1 cellular context compared by ENCODE assay signal in genomic region chr9:98977813-98978212, GRCh38.
TF ChIP-seq lines count a peak whose summit lies in the region.

No MANE protein-coding gene starts in this region.

TF ChIP-seq in H1, 55 proteins besides CTCF, POLR2A, EP300 and RAD21:
- TF ChIP-seq SIN3A (conservative IDR thresholded peaks at IDR 0.05 in 1 of 2, IDR thresholded peaks at IDR 0.05 in 1 of 2; ENCODE audit: low read depth in 1 of 2, low read length in 2 of 2) (no peak), EGR1 (IDR thresholded peaks at IDR 0.05; ENCODE audit: borderline replicate concordance, low read depth, low read length) (no peak), GABPA (IDR thresholded peaks at IDR 0.05; ENCODE audit: borderline replicate concordance, insufficient read depth, low read length) (no peak), CREB1 (IDR thresholded peaks at IDR 0.05) (no peak), KDM5A (IDR thresholded peaks at IDR 0.05; ENCODE audit: low read length) (no peak), KDM1A (IDR thresholded peaks at IDR 0.05; ENCODE audit: borderline replicate concordance, low read length) (no peak), KDM4A (IDR thresholded peaks at IDR 0.05; ENCODE audit: low read depth, low read length, severe bottlenecking) (no peak), BRCA1 (IDR thresholded peaks at IDR 0.05; ENCODE audit: low read depth, low read length) (no peak), CBX5 (IDR thresholded peaks at IDR 0.05; ENCODE audit: low read depth, low read length) (no peak), HDAC2 (IDR thresholded peaks at IDR 0.05; ENCODE audit: borderline replicate concordance in 1 of 2, low read depth in 2 of 2, low read length in 2 of 2) (no peak), USF2 (IDR thresholded peaks at IDR 0.05; ENCODE audit: low read length) (no peak), YY1 (IDR thresholded peaks at IDR 0.05; ENCODE audit: low read depth, low read length) (no peak), SUZ12 (IDR thresholded peaks at IDR 0.05; ENCODE audit: low read length) (no peak), FOSL1 (IDR thresholded peaks at IDR 0.05; ENCODE audit: insufficient read depth, low read depth, low read length) (no peak), MAX (IDR thresholded peaks at IDR 0.05) (no peak), CTBP2 (IDR thresholded peaks at IDR 0.05; ENCODE audit: borderline replicate concordance, insufficient read depth, insufficient read length, low read length) (no peak), SP1 (IDR thresholded peaks at IDR 0.05; ENCODE audit: low read depth, low read length) (no peak)
